1 cellular context compared by ENCODE assay signal in the genomic region with DNA sequence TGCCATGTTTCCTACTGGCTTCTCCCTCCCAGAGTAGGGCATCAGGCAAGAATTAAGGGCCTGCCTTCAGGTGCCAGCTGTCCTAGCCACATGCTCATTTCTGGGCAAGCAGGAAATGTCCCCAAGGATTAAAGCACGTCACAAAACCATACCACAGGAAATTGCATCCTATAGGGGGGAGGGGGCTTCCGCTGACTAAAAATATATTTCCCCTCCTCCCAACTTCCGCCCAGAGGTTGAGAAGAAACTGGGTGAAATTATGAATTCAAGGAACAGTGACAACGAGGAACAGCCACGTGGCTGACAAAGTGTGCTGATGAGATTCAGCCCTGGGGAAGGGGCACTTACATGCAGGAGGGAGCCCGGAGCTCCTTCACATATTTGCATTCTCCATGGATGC.
TF ChIP-seq lines count a peak whose summit lies in the region.

No MANE protein-coding gene starts in this region.

TF ChIP-seq in SK-N-SH treated with all-trans-retinoic acid at 6 μM for 48 hours, 23 proteins besides CTCF, POLR2A, EP300 and RAD21 (continued from another document):
- TF ChIP-seq, protein P1, sequence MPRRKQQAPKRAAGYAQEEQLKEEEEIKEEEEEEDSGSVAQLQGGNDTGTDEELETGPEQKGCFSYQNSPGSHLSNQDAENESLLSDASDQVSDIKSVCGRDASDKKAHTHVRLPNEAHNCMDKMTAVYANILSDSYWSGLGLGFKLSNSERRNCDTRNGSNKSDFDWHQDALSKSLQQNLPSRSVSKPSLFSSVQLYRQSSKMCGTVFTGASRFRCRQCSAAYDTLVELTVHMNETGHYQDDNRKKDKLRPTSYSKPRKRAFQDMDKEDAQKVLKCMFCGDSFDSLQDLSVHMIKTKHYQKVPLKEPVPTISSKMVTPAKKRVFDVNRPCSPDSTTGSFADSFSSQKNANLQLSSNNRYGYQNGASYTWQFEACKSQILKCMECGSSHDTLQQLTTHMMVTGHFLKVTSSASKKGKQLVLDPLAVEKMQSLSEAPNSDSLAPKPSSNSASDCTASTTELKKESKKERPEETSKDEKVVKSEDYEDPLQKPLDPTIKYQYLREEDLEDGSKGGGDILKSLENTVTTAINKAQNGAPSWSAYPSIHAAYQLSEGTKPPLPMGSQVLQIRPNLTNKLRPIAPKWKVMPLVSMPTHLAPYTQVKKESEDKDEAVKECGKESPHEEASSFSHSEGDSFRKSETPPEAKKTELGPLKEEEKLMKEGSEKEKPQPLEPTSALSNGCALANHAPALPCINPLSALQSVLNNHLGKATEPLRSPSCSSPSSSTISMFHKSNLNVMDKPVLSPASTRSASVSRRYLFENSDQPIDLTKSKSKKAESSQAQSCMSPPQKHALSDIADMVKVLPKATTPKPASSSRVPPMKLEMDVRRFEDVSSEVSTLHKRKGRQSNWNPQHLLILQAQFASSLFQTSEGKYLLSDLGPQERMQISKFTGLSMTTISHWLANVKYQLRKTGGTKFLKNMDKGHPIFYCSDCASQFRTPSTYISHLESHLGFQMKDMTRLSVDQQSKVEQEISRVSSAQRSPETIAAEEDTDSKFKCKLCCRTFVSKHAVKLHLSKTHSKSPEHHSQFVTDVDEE (CRISPR knock-in tag; IDR thresholded peaks at IDR 0.05), result no peak
- TF ChIP-seq PPARA (CRISPR knock-in tag; IDR thresholded peaks at IDR 0.05; ENCODE audit: borderline replicate concordance) (no peak), TCF4 (CRISPR knock-in tag; IDR thresholded peaks at IDR 0.05; ENCODE audit: borderline replicate concordance) (no peak), CREB5 (CRISPR knock-in tag; IDR thresholded peaks at IDR 0.05; ENCODE audit: low read depth) (no peak)
